Comparison of ENCODE assay signal across 33 cellular contexts in genomic region chr5:148395031-148395430, GRCh38. TPM values are rescaled to one million over a fixed set of nuclear protein-coding genes. Genes with fewer than 3 reads are reported as not detected.
"Had no signal": no experiment of that assay in that cellular context is flagged by ENCODE, and none has a peak within 500 bp of the region (broad histone marks: within the 10 kb centered on the region; RNA-seq: fewer than 3 reads in every experiment).

No MANE protein-coding gene starts in this region.

- H3K4me3 Mint-ChIP-seq: activated T-cell treated with anti-CD3 and anti-CD28 coated beads, Interleukin-2, amount 50 U/mL, for 4 hours; activated T-helper 17 cell treated with anti-CD3 and anti-CD28 coated beads, Interleukin-2, amount 50 U/mL, for 72 hours; dendritic cell treated with granulocyte-macrophage colony-stimulating factor and Interleukin-4, amounts not matched to agents 40 ng/mL and 50 ng/mL, for 4 days; memory B cell had no signal

- H3K9ac ChIP-seq: parathyroid adenoma had no signal

- H3K4me3 ChIP-seq: esophagus muscularis mucosa, heart left ventricle, spleen, testis, transverse colon, uterus had no signal

- H3K27me3 ChIP-seq: esophagus muscularis mucosa, foreskin keratinocyte, heart left ventricle, spleen, testis, transverse colon, uterus had no signal

- DNase-seq: activated CD4-positive, alpha-beta T cell treated with anti-CD3 and anti-CD28 coated beads for 48 hours; activated CD4-positive, alpha-beta T cell treated with anti-CD3 and anti-CD28 coated beads, Interleukin-2, amount 50 U/mL, for 48 hours; activated CD8-positive, alpha-beta memory T cell treated with anti-CD3 and anti-CD28 coated beads for 24 hours; activated CD8-positive, alpha-beta memory T cell treated with anti-CD3 and anti-CD28 coated beads, Interleukin-2, amount 50 U/mL, for 4 hours; activated gamma-delta T cell treated with Interleukin-2 at 50 U/mL for 16 hours; activated naive CD4-positive, alpha-beta T cell treated with anti-CD3 and anti-CD28 coated beads, Interleukin-2, amount 50 U/mL, for 16 hours; activated T-cell treated with anti-CD3 and anti-CD28 coated beads, Interleukin-2, amount 50 U/mL, for 4 hours; amygdala; caudate nucleus; effector CD4-positive, alpha-beta T cell; foreskin keratinocyte; heart left ventricle; left ventricle myocardium superior; midbrain; naive thymus-derived CD4-positive, alpha-beta T cell; nucleus accumbens; right cardiac atrium; spleen; stimulated activated CD4-positive, alpha-beta T cell treated with anti-CD3 and anti-CD28 coated beads, Interleukin-2, amount 100 ng/mL, for 48 hours; stimulated activated naive CD8-positive, alpha-beta T cell treated with anti-CD3 and anti-CD28 coated beads, Interleukin-15, Interleukin-2, amounts not matched to agents 100 U/mL and 50 U/mL, for 24 hours; T-helper 9 cell; testis; transverse colon; uterus; WERI-Rb-1 had no signal

- ATAC-seq: activated CD4-positive, CD25-positive, alpha-beta regulatory T cell treated with anti-CD3 and anti-CD28 coated beads, Interleukin-2, amount 50 U/mL, for 24 hours; activated T-cell treated with anti-CD3 and anti-CD28 coated beads, Interleukin-2, amount 50 U/mL, for 4 hours; activated T-helper 17 cell treated with anti-CD3 and anti-CD28 coated beads, Interleukin-2, amount 50 U/mL, for 72 hours; foreskin keratinocyte; heart left ventricle; left ventricle myocardium superior; naive thymus-derived CD4-positive, alpha-beta T cell; right cardiac atrium; stimulated activated naive CD8-positive, alpha-beta T cell treated with anti-CD3 and anti-CD28 coated beads, Interleukin-15, Interleukin-2, amounts not matched to agents 100 U/mL and 50 U/mL, for 24 hours had no signal

- H3K27me3 Mint-ChIP-seq: activated T-helper 17 cell treated with anti-CD3 and anti-CD28 coated beads, Interleukin-2, amount 50 U/mL, for 72 hours; dendritic cell treated with granulocyte-macrophage colony-stimulating factor and Interleukin-4, amounts not matched to agents 40 ng/mL and 50 ng/mL, for 4 days; memory B cell; naive thymus-derived CD4-positive, alpha-beta T cell had no signal

- H3K9me3 Mint-ChIP-seq: activated T-cell treated with anti-CD3 and anti-CD28 coated beads, Interleukin-2, amount 50 U/mL, for 4 hours; activated T-helper 17 cell treated with anti-CD3 and anti-CD28 coated beads, Interleukin-2, amount 50 U/mL, for 72 hours; dendritic cell treated with granulocyte-macrophage colony-stimulating factor and Interleukin-4, amounts not matched to agents 40 ng/mL and 50 ng/mL, for 4 days; memory B cell; naive thymus-derived CD4-positive, alpha-beta T cell had no signal

- H3K4me1 ChIP-seq: foreskin keratinocyte, uterus had no signal

- H3K9me3 ChIP-seq: esophagus muscularis mucosa, heart left ventricle, spleen, testis, transverse colon, uterus had no signal

- H3K27ac Mint-ChIP-seq: dendritic cell treated with granulocyte-macrophage colony-stimulating factor and Interleukin-4, amounts not matched to agents 40 ng/mL and 50 ng/mL, for 4 days; memory B cell had no signal

- H3K36me3 ChIP-seq: uterus had no signal

- H3K27ac ChIP-seq: esophagus muscularis mucosa, foreskin keratinocyte, heart left ventricle, parathyroid adenoma, spleen, testis, uterus, WERI-Rb-1 had no signal

RNA-seq across cellular contexts. Expression of gene SPINK9, which starts 59.7 kb away (rescaled TPM):
- total RNA-seq: activated T-cell treated with anti-CD3 and anti-CD28 coated beads, Interleukin-2, amount 50 U/mL, for 4 hours; activated T-helper 17 cell treated with anti-CD3 and anti-CD28 coated beads, Interleukin-2, amount 50 U/mL, for 72 hours; esophagus muscularis mucosa; foreskin keratinocyte; naive thymus-derived CD4-positive, alpha-beta T cell; spleen; T-helper 1 cell treated with Interleukin-12 subunit alpha and Interleukin-12 subunit beta and Interleukin-4 antibody, amounts not matched to agents 30 ng/mL and 1 ng/mL, for 36 hours; testis; transverse colon; uterus had no signal
- polyA plus RNA-seq: foreskin keratinocyte, heart left ventricle, neural cell, spleen had no signal
